ENCODE assay signal across 31 cellular contexts in genomic region chr13:76846363-76846762, GRCh38. TPM values are rescaled to one million over a fixed set of nuclear protein-coding genes. Genes with fewer than 3 reads are reported as not detected.
A peak's percentile ranks its signal among the peaks of the same experiment; 100 is the strongest.
DNase-seq lines count a peak whose midpoint lies in the region; ATAC-seq, FAIRE-seq and TF ChIP-seq lines count a peak whose summit lies in the region.
"Had no signal": no experiment of that assay in that cellular context is flagged by ENCODE, and none has a peak within 500 bp of the region (broad histone marks: within the 10 kb centered on the region; RNA-seq: fewer than 3 reads in every experiment).

No MANE protein-coding gene starts in this region.

- H3K9me1 ChIP-seq in endothelial cell of umbilical vein (replicated peaks; ENCODE audit: control insufficient read depth, extremely low read depth, insufficient read depth, low read length), result no peaks in the 10 kb centered on the region

- H4K20me1 ChIP-seq in endothelial cell of umbilical vein (replicated peaks; ENCODE audit: control insufficient read depth, extremely low read depth, insufficient read depth, low read length) (no peaks in the 10 kb centered on the region), osteoblast (ENCODE audit: insufficient read depth, low read length) (no peaks in the 10 kb centered on the region)

- DNase-seq in AG20443 (ENCODE audit: low spot score) (peak; percentile 29), SK-N-MC (ENCODE audit: low read depth, low spot score) (no peak), endothelial cell of umbilical vein (ENCODE audit: low read depth, low spot score) (no peak), osteoblast (ENCODE audit: insufficient read length, low spot score, missing footprints) (no peak), esophagus squamous epithelium (lab: John Stamatoyannopoulos, UW) (no peak), natural killer cell (no peak), cortex of kidney (lab: John Stamatoyannopoulos, UW) (no peak)
- DNase-seq in activated T-cell treated with anti-CD3 and anti-CD28 coated beads, Interleukin-2, amount 50 U/mL, for 4 hours, result no peak
- DNase-seq: activated CD4-positive, alpha-beta T cell treated with anti-CD3 and anti-CD28 coated beads for 4 hours; activated CD8-positive, alpha-beta T cell treated with anti-CD3 and anti-CD28 coated beads, Interleukin-2, amount 10 ng/mL, durations not matched to agents 7 days and 5 days; BE2C; CD8-positive, alpha-beta T cell; effector CD8-positive, alpha-beta T cell; gastrocnemius medialis; Kasumi-1; kidney glomerular epithelial cell; MV-4-11; NCI-H146; NCI-H345; NCI-H69; SIG-M5; stimulated activated CD4-positive, alpha-beta T cell treated with anti-CD3 and anti-CD28 coated beads, Interleukin-1b, Interleukin-23, amount 100 ng/mL, for 48 hours; T1000; WERI-Rb-1 had no signal

- CTCF ChIA-PET in endothelial cell of umbilical vein (lab: Charles Lee), result no interaction called here

- H3K9me3 Mint-ChIP-seq in natural killer cell, result peaks cover 0 to 2% of the 10 kb centered on the region in 2 donors
- no peaks in the 10 kb centered on the region for H3K9me3 Mint-ChIP-seq in activated T-cell treated with anti-CD3 and anti-CD28 coated beads, Interleukin-2, amount 50 U/mL, for 4 hours
- H3K9me3 Mint-ChIP-seq: activated naive CD4-positive, alpha-beta T cell treated with anti-CD3 and anti-CD28 coated beads, Interleukin-2, amount 50 U/mL, for 24 hours; CD8-positive, alpha-beta T cell; natural killer cell treated with Interleukin-12 subunit alpha and Interleukin-12 subunit beta and Interleukin-15 and Interleukin-18, amount 100 ng/mL, for 72 hours had no signal

- intact Hi-C loops in endothelial cell of umbilical vein (cut with micrococcal nuclease), result no loop called here
- intact Hi-C loops in esophagus squamous epithelium (cut with DNase I), result no loop called here
- intact Hi-C loops in natural killer cell (cut with micrococcal nuclease), result no loop called here

- H3K4me2 ChIP-seq in endothelial cell of umbilical vein (ENCODE audit: insufficient read depth, low read length), result no peak overlapping the region
- no peak overlapping the region for H3K4me2 ChIP-seq in osteoblast (ENCODE audit: insufficient read depth, low read length)

- H3K9ac ChIP-seq in SK-N-MC (ENCODE audit: insufficient read length), result no peak overlapping the region
- H3K9ac ChIP-seq in endothelial cell of umbilical vein (replicated peaks; ENCODE audit: extremely low read depth, insufficient read depth, low read length), result no peak overlapping the region

- H2AFZ ChIP-seq in endothelial cell of umbilical vein (ENCODE audit: low read depth, low read length) (no peak overlapping the region), osteoblast (ENCODE audit: low read length) (peak overlapping the region; percentile 23)

- H3K27ac Mint-ChIP-seq in natural killer cell, result no peak overlapping the region
- H3K27ac Mint-ChIP-seq: activated CD8-positive, alpha-beta T cell treated with anti-CD3 and anti-CD28 coated beads, Interleukin-2, amount 10 ng/mL, durations not matched to agents 7 days and 5 days; activated naive CD4-positive, alpha-beta T cell treated with anti-CD3 and anti-CD28 coated beads, Interleukin-2, amount 50 U/mL, for 24 hours; activated T-helper 17 cell treated with anti-CD3 and anti-CD28 coated beads, Interleukin-2, amount 50 U/mL, for 72 hours; CD8-positive, alpha-beta T cell; natural killer cell treated with Interleukin-12 subunit alpha and Interleukin-12 subunit beta and Interleukin-15 and Interleukin-18, amount 100 ng/mL, for 72 hours; stimulated activated naive CD8-positive, alpha-beta T cell treated with anti-CD3 and anti-CD28 coated beads, Interleukin-15, Interleukin-2, amounts not matched to agents 100 ng/mL and 50 ng/mL, for 24 hours had no signal

- H3K27me3 ChIP-seq in endothelial cell of umbilical vein (ENCODE audit: control insufficient read depth in 2 of 2, insufficient read depth in 2 of 2, low read length in 2 of 2) (no peaks in the 10 kb centered on the region), osteoblast (ENCODE audit: insufficient read depth, low read length) (no peaks in the 10 kb centered on the region), esophagus squamous epithelium (peaks cover 0 to 4% (median 0%) of the 10 kb centered on the region in 4 donors)
- H3K27me3 ChIP-seq: BE2C, gastrocnemius medialis, vagina had no signal

- POLR2A ChIA-PET in endothelial cell of umbilical vein (lab: Charles Lee), result no interaction called here

- 0 out of 2 replicates have a peak overlapping the region, but pooled peaks have one; percentile 16 for H3K27ac ChIP-seq in SK-N-MC
- no peak overlapping the region for H3K27ac ChIP-seq in endothelial cell of umbilical vein (ENCODE audit: insufficient read depth, low read depth, low read length)
- no peak overlapping the region for H3K27ac ChIP-seq in osteoblast (ENCODE audit: low read depth, low read length)
- H3K27ac ChIP-seq in esophagus squamous epithelium, result no peak overlapping the region
- H3K27ac ChIP-seq: gastrocnemius medialis, vagina, WERI-Rb-1 had no signal

- no peaks in the 10 kb centered on the region for H3K4me1 Mint-ChIP-seq in natural killer cell
- H3K4me1 Mint-ChIP-seq in activated T-cell treated with anti-CD3 and anti-CD28 coated beads, Interleukin-2, amount 50 U/mL, for 4 hours (ENCODE audit: low read depth), result no peaks in the 10 kb centered on the region
- H3K4me1 Mint-ChIP-seq: activated naive CD4-positive, alpha-beta T cell treated with anti-CD3 and anti-CD28 coated beads, Interleukin-2, amount 50 U/mL, for 24 hours; activated T-helper 17 cell treated with anti-CD3 and anti-CD28 coated beads, Interleukin-2, amount 50 U/mL, for 72 hours had no signal

- H3K27me3 Mint-ChIP-seq in natural killer cell (ENCODE audit: low read depth in 2 of 2), result peaks cover 5 to 7% of the 10 kb centered on the region in 2 donors
- H3K27me3 Mint-ChIP-seq in activated T-cell treated with anti-CD3 and anti-CD28 coated beads, Interleukin-2, amount 50 U/mL, for 4 hours (ENCODE audit: low read depth), result peaks cover 10% of the 10 kb centered on the region
- H3K27me3 Mint-ChIP-seq: stimulated activated naive CD8-positive, alpha-beta T cell treated with anti-CD3 and anti-CD28 coated beads, Interleukin-15, Interleukin-2, amounts not matched to agents 100 ng/mL and 50 ng/mL, for 24 hours had no signal

- ATAC-seq in natural killer cell, result no peak
- no peak for ATAC-seq in activated T-cell treated with anti-CD3 and anti-CD28 coated beads, Interleukin-2, amount 50 U/mL, for 4 hours
- ATAC-seq: activated CD8-positive, alpha-beta T cell treated with anti-CD3 and anti-CD28 coated beads, Interleukin-2, amount 10 ng/mL, durations not matched to agents 7 days and 5 days; activated T-helper 17 cell treated with anti-CD3 and anti-CD28 coated beads, Interleukin-2, amount 50 U/mL, for 72 hours; CD8-positive, alpha-beta T cell; gastrocnemius medialis; natural killer cell treated with Interleukin-12 subunit alpha and Interleukin-12 subunit beta and Interleukin-15 and Interleukin-18, amount 100 ng/mL, for 72 hours had no signal

- no peaks in the 10 kb centered on the region for H3K36me3 Mint-ChIP-seq in natural killer cell
- no peaks in the 10 kb centered on the region for H3K36me3 Mint-ChIP-seq in activated T-cell treated with anti-CD3 and anti-CD28 coated beads, Interleukin-2, amount 50 U/mL, for 4 hours (ENCODE audit: insufficient read depth)
- H3K36me3 Mint-ChIP-seq: activated naive CD4-positive, alpha-beta T cell treated with anti-CD3 and anti-CD28 coated beads, Interleukin-2, amount 50 U/mL, for 24 hours; CD8-positive, alpha-beta T cell; natural killer cell treated with Interleukin-12 subunit alpha and Interleukin-12 subunit beta and Interleukin-15 and Interleukin-18, amount 100 ng/mL, for 72 hours had no signal

- 69 to 81% methylated on average over 4 of the region's 4 CpGs for WGBS in esophagus squamous epithelium, 2 donors

- TF ChIP-seq POLR2A in endothelial cell of umbilical vein (IDR thresholded peaks at IDR 0.05; ENCODE audit: low read depth, low read length) (no peak), esophagus squamous epithelium (IDR thresholded peaks at IDR 0.05) (no peak)

- H3K79me2 ChIP-seq in endothelial cell of umbilical vein (ENCODE audit: control insufficient read depth, insufficient read depth, low read length), result no peaks in the 10 kb centered on the region
- H3K79me2 ChIP-seq in osteoblast (ENCODE audit: insufficient read depth, low read length), result no peaks in the 10 kb centered on the region

- dilution Hi-C loops in endothelial cell of umbilical vein (cut with MboI; ENCODE audit: extremely low pct_ligation_motif_present, low sequenced_read_pairs), result no loop called here

- TF ChIP-seq CTCF in endothelial cell of umbilical vein (IDR thresholded peaks at IDR 0.05; ENCODE audit: extremely low read depth in 1 of 2, insufficient read depth in 1 of 2, low read depth in 1 of 2, low read length in 2 of 2) (no peak), osteoblast (IDR thresholded peaks at IDR 0.05; ENCODE audit: extremely low read depth, low read depth, low read length) (no peak), esophagus squamous epithelium (IDR thresholded peaks at IDR 0.05) (no peak), natural killer cell (IDR thresholded peaks at IDR 0.05) (no peak)

- no peak overlapping the region for H3K4me3 Mint-ChIP-seq in natural killer cell
- no peak overlapping the region for H3K4me3 Mint-ChIP-seq in activated T-cell treated with anti-CD3 and anti-CD28 coated beads, Interleukin-2, amount 50 U/mL, for 4 hours
- H3K4me3 Mint-ChIP-seq: activated CD8-positive, alpha-beta T cell treated with anti-CD3 and anti-CD28 coated beads, Interleukin-2, amount 10 ng/mL, durations not matched to agents 7 days and 5 days; activated naive CD4-positive, alpha-beta T cell treated with anti-CD3 and anti-CD28 coated beads, Interleukin-2, amount 50 U/mL, for 24 hours; activated T-helper 17 cell treated with anti-CD3 and anti-CD28 coated beads, Interleukin-2, amount 50 U/mL, for 72 hours; CD8-positive, alpha-beta T cell; natural killer cell treated with Interleukin-12 subunit alpha and Interleukin-12 subunit beta and Interleukin-15 and Interleukin-18, amount 100 ng/mL, for 72 hours; stimulated activated naive CD8-positive, alpha-beta T cell treated with anti-CD3 and anti-CD28 coated beads, Interleukin-15, Interleukin-2, amounts not matched to agents 100 ng/mL and 50 ng/mL, for 24 hours had no signal

- H3K9me3 ChIP-seq in SK-N-MC (ENCODE audit: low read depth, low read length) (no peaks in the 10 kb centered on the region), endothelial cell of umbilical vein (replicated peaks; ENCODE audit: control insufficient read depth, insufficient read depth, low read length) (no peaks in the 10 kb centered on the region), osteoblast (ENCODE audit: low read depth, low read length) (no peaks in the 10 kb centered on the region), esophagus squamous epithelium (no peaks in the 10 kb centered on the region)
- H3K9me3 ChIP-seq: BE2C, gastrocnemius medialis, vagina had no signal

- H3K36me3 ChIP-seq in SK-N-MC (ENCODE audit: insufficient read depth, low read length) (no peaks in the 10 kb centered on the region), endothelial cell of umbilical vein (ENCODE audit: control insufficient read depth in 2 of 2, extremely low read depth in 1 of 2, insufficient read depth in 2 of 2, low read length in 2 of 2) (no peaks in the 10 kb centered on the region), osteoblast (ENCODE audit: insufficient read depth, low read length) (no peaks in the 10 kb centered on the region), esophagus squamous epithelium (no peaks in the 10 kb centered on the region)
- H3K36me3 ChIP-seq: BE2C, gastrocnemius medialis, vagina, WERI-Rb-1 had no signal

- FAIRE-seq in endothelial cell of umbilical vein (lab: Jason Lieb, UNC), result peak; percentile 48
- FAIRE-seq: H54 had no signal

- H3K4me1 ChIP-seq in endothelial cell of umbilical vein (ENCODE audit: control insufficient read depth, extremely low read depth, insufficient read depth, low read length) (no peaks in the 10 kb centered on the region), osteoblast (ENCODE audit: insufficient read depth, low read length) (no peaks in the 10 kb centered on the region), esophagus squamous epithelium (no peaks in the 10 kb centered on the region)
- H3K4me1 ChIP-seq: gastrocnemius medialis, vagina had no signal

- BruUV-seq in endothelial cell of umbilical vein (replicated peaks; lab: Mats Ljungman, UMichigan), result no TSS peak

- no peak overlapping the region for H3K4me3 ChIP-seq in SK-N-MC
- no peak overlapping the region for H3K4me3 ChIP-seq in endothelial cell of umbilical vein (replicated peaks in 1 of 3; ENCODE audit: insufficient read depth in 1 of 3, low read depth in 1 of 3, low read length in 3 of 3)
- H3K4me3 ChIP-seq in osteoblast (ENCODE audit: insufficient read depth, low read length), result no peak overlapping the region
- H3K4me3 ChIP-seq in esophagus squamous epithelium, result no peak overlapping the region
- H3K4me3 ChIP-seq: gastrocnemius medialis, skin epidermis, vagina had no signal

RNA-seq across cellular contexts. Expression of gene KCTD12, which starts 39.8 kb away (rescaled TPM):
- total RNA-seq in endothelial cell of umbilical vein, result 90.8 and 116 TPM in 2 replicates
- 86.0 and 95.9 TPM in 2 replicates for polyA plus RNA-seq in endothelial cell of umbilical vein
- 58.5 and 63.3 TPM in 2 replicates for polyA plus RNA-seq in endothelial cell of umbilical vein (2011; cell fraction: cytosol; rRNA removed)
- polyA plus RNA-seq in endothelial cell of umbilical vein (2011; cell fraction: nucleus; rRNA removed), result 60.6 and 85.1 TPM in 2 replicates
- polyA plus RNA-seq in endothelial cell of umbilical vein (2012), result 116 and 132 TPM in 2 replicates
- polyA minus RNA-seq in endothelial cell of umbilical vein, result 125 and 139 TPM in 2 replicates
- polyA minus RNA-seq in endothelial cell of umbilical vein (2011; cell fraction: cytosol; rRNA and poly(A)+ RNA removed), result not detected
- polyA minus RNA-seq in endothelial cell of umbilical vein (2011; cell fraction: nucleus; rRNA and poly(A)+ RNA removed), result 93.3 and 102 TPM in 2 replicates
- 29.0 and 56.0 TPM in 2 replicates for total RNA-seq in osteoblast
- 10 to 100 TPM in 3 of 4 donors, 1 to 10 TPM in 1; 6.2 to 63.3 (median 23.1) TPM for total RNA-seq in esophagus squamous epithelium
- total RNA-seq in natural killer cell, result 1 to 10 TPM; 2.4 to 6.0 (median 4.8) TPM
- total RNA-seq in activated T-cell treated with anti-CD3 and anti-CD28 coated beads, Interleukin-2, amount 50 U/mL, for 4 hours, result 10 to 100 TPM in 1 of 3 donors, 1 to 10 TPM in 2; 6.3 to 11.4 (median 9.0) TPM
